Comparison of ENCODE assay signal across 21 cellular contexts in genomic region chr9:124781967-124782660, GRCh38. TPM values are rescaled to one million over a fixed set of nuclear protein-coding genes. Genes with fewer than 3 reads are reported as not detected.
DNase-seq lines count a peak whose midpoint lies in the region; ATAC-seq and TF ChIP-seq lines count a peak whose summit lies in the region.
"Had no signal": no experiment of that assay in that cellular context is flagged by ENCODE, and none has a peak within 500 bp of the region (broad histone marks: within the 10 kb centered on the region; RNA-seq: fewer than 3 reads in every experiment).

No MANE protein-coding gene starts in this region.

- H3K9ac ChIP-seq in Karpas-422 (ENCODE audit: low read length): no peak overlapping the region

- peaks cover 35% of the 10 kb centered on the region for H3K4me1 Mint-ChIP-seq in CD14-positive monocyte
- H3K4me1 Mint-ChIP-seq: stimulated activated effector memory CD8-positive, alpha-beta T cell treated with anti-CD3 and anti-CD28 coated beads, Interleukin-12 subunit alpha, Interleukin-12 subunit beta, amount 100 ng/mL, for 72 hours had no signal

- in situ Hi-C loops in gastrocnemius medialis (cut with MboI; ENCODE audit: low sequenced_read_pairs in 4 of 4): no loop called here

- H4K20me1 ChIP-seq in Karpas-422 (ENCODE audit: insufficient read depth, low read depth, low read length): no peaks in the 10 kb centered on the region

- peaks cover 0 to 3% (median 0%) of the 10 kb centered on the region in 7 donors for H3K9me3 Mint-ChIP-seq in CD14-positive monocyte
- H3K9me3 Mint-ChIP-seq: activated T-cell treated with anti-CD3 and anti-CD28 coated beads, Interleukin-2, amount 50 U/mL, for 4 hours; natural killer cell treated with Interleukin-12 subunit alpha and Interleukin-12 subunit beta and Interleukin-15 and Interleukin-18, amount 100 ng/mL, for 72 hours; stimulated activated effector memory CD8-positive, alpha-beta T cell treated with anti-CD3 and anti-CD28 coated beads, Interleukin-12 subunit alpha, Interleukin-12 subunit beta, amount 100 ng/mL, for 72 hours had no signal

- TF ChIP-seq CTCF in CD14-positive monocyte (IDR thresholded peaks at IDR 0.05) (no peak), gastrocnemius medialis (IDR thresholded peaks at IDR 0.05 in 4 of 5, conservative IDR thresholded peaks at IDR 0.05 in 1 of 5) (no peak)

- H3K9me3 ChIP-seq in Karpas-422 (ENCODE audit: low read length) (no peaks in the 10 kb centered on the region), gastrocnemius medialis (no peaks in the 10 kb centered on the region)
- H3K9me3 ChIP-seq: psoas muscle had no signal

- H3K4me3 Mint-ChIP-seq in CD14-positive monocyte: no peak overlapping the region
- H3K4me3 Mint-ChIP-seq: activated naive CD8-positive, alpha-beta T cell; activated T-cell treated with anti-CD3 and anti-CD28 coated beads, Interleukin-2, amount 50 U/mL, for 4 hours; natural killer cell treated with Interleukin-12 subunit alpha and Interleukin-12 subunit beta and Interleukin-15 and Interleukin-18, amount 100 ng/mL, for 72 hours; stimulated activated effector memory CD8-positive, alpha-beta T cell treated with anti-CD3 and anti-CD28 coated beads, Interleukin-12 subunit alpha, Interleukin-12 subunit beta, amount 100 ng/mL, for 72 hours had no signal

- H3K4me2 ChIP-seq in Karpas-422 (ENCODE audit: low read depth, low read length, poor library complexity, severe bottlenecking): no peak overlapping the region

- H3K4me3 ChIP-seq in Karpas-422 (ENCODE audit: low read length): no peak overlapping the region
- H3K4me3 ChIP-seq in gastrocnemius medialis: no peak overlapping the region
- H3K4me3 ChIP-seq: lung, psoas muscle, SJSA1 had no signal

- no peak for ATAC-seq in left lobe of liver
- ATAC-seq in gastrocnemius medialis: no peak
- no peak for ATAC-seq in HG03135 (IDR thresholded peaks at IDR 0.05; ENCODE audit: unreplicated experiment)
- ATAC-seq: activated T-cell treated with anti-CD3 and anti-CD28 coated beads, Interleukin-2, amount 50 U/mL, for 4 hours; psoas muscle; stimulated activated effector memory CD8-positive, alpha-beta T cell treated with anti-CD3 and anti-CD28 coated beads, Interleukin-12 subunit alpha, Interleukin-12 subunit beta, amount 100 ng/mL, for 72 hours had no signal

- DNase-seq in CD14-positive monocyte (ENCODE audit: low spot score) (peak; percentile 23), Karpas-422 (peak; percentile 12), left lobe of liver (ENCODE audit: low spot score) (peak; percentile 32), gastrocnemius medialis (peak in 1 of 2 donors; percentile 9), hepatic stellate cell (ENCODE audit: low spot score) (no peak), NCI-H526 treated with DMSO at 0.1 percent for 48 hours (lab: John Stamatoyannopoulos, UW) (no peak)
- no peak for DNase-seq in activated CD4-positive, alpha-beta T cell treated with anti-CD3 and anti-CD28 coated beads for 1 hour
- DNase-seq: activated CD4-positive, alpha-beta T cell treated with anti-CD3 and anti-CD28 coated beads for 4 hours; activated T-cell treated with anti-CD3 and anti-CD28 coated beads, Interleukin-2, amount 50 U/mL, for 4 hours; brain microvascular endothelial cell; glutamatergic neuron; NCI-H2081; NCI-H510A treated with DMSO at 0.1 percent for 48 hours; OCI-M1; psoas muscle had no signal

- H3K36me3 ChIP-seq in Karpas-422 (ENCODE audit: insufficient read depth, low read length): no peaks in the 10 kb centered on the region
- H3K36me3 ChIP-seq in gastrocnemius medialis: no peaks in the 10 kb centered on the region
- H3K36me3 ChIP-seq: brain microvascular endothelial cell, SJSA1 had no signal

- no peaks in the 10 kb centered on the region for H3K79me2 ChIP-seq in Karpas-422 (ENCODE audit: low read length)

- H3K27me3 ChIP-seq in Karpas-422 (ENCODE audit: low read length) (no peaks in the 10 kb centered on the region), gastrocnemius medialis (no peaks in the 10 kb centered on the region)
- H3K27me3 ChIP-seq: brain microvascular endothelial cell, SJSA1 had no signal

- intact Hi-C loops in CD14-positive monocyte (cut with micrococcal nuclease) (no loop called here), gastrocnemius medialis (cut with DNase I; ENCODE audit: low total_unique reads) (no loop called here)

- peaks cover 0 to 3% of the 10 kb centered on the region in 2 donors for H3K36me3 Mint-ChIP-seq in CD14-positive monocyte
- H3K36me3 Mint-ChIP-seq: activated naive CD8-positive, alpha-beta T cell; natural killer cell treated with Interleukin-12 subunit alpha and Interleukin-12 subunit beta and Interleukin-15 and Interleukin-18, amount 100 ng/mL, for 72 hours; stimulated activated effector memory CD8-positive, alpha-beta T cell treated with anti-CD3 and anti-CD28 coated beads, Interleukin-12 subunit alpha, Interleukin-12 subunit beta, amount 100 ng/mL, for 72 hours had no signal

- peaks cover 4 to 13% (median 7%) of the 10 kb centered on the region in 3 donors for H3K27me3 Mint-ChIP-seq in CD14-positive monocyte (ENCODE audit: low read depth in 3 of 3)

- no peaks in the 10 kb centered on the region for H3K4me1 ChIP-seq in Karpas-422 (ENCODE audit: low read length)
- H3K4me1 ChIP-seq in gastrocnemius medialis: peaks cover 23 to 26% of the 10 kb centered on the region in 2 donors

- TF ChIP-seq POLR2A in gastrocnemius medialis (IDR thresholded peaks at IDR 0.05): no peak

- no peak overlapping the region for H2AFZ ChIP-seq in Karpas-422 (ENCODE audit: low read length)

- H3K27ac ChIP-seq in Karpas-422 (ENCODE audit: low read length) (no peak overlapping the region), gastrocnemius medialis (peak overlapping the region; percentile 11 to 39 (median 17))
- H3K27ac ChIP-seq: brain microvascular endothelial cell, psoas muscle, SJSA1 had no signal

- no peaks in the 10 kb centered on the region for H3K9me2 ChIP-seq in Karpas-422 (replicated peaks; ENCODE audit: insufficient read depth, low read length)

- peak overlapping the region in 1 of 7 donors; percentile 38 for H3K27ac Mint-ChIP-seq in CD14-positive monocyte
- H3K27ac Mint-ChIP-seq: activated naive CD8-positive, alpha-beta T cell; natural killer cell treated with Interleukin-12 subunit alpha and Interleukin-12 subunit beta and Interleukin-15 and Interleukin-18, amount 100 ng/mL, for 72 hours; stimulated activated effector memory CD8-positive, alpha-beta T cell treated with anti-CD3 and anti-CD28 coated beads, Interleukin-12 subunit alpha, Interleukin-12 subunit beta, amount 100 ng/mL, for 72 hours had no signal

RNA-seq across cellular contexts. Expression of gene OLFML2A, which starts 5.2 kb away (rescaled TPM):
- polyA plus RNA-seq in CD14-positive monocyte: under 1 TPM in 1 of 2 donors, not detected in 1; 0.03 TPM
- not detected in 2 replicates for total RNA-seq in Karpas-422 (2014; rRNA removed; shearing (Covaris generic); ENCODE audit: low replicate concordance)
- total RNA-seq in left lobe of liver (0.35 TPM), gastrocnemius medialis (10 to 100 TPM in 3 of 4 donors, 1 to 10 TPM in 1; 6.9 to 48.0 (median 32.8) TPM)
- total RNA-seq: natural killer cell treated with Interleukin-12 subunit alpha and Interleukin-12 subunit beta and Interleukin-15 and Interleukin-18, amount 100 ng/mL, for 72 hours had no signal

RNA-seq across cellular contexts. Expression of gene NR6A1, which starts 11.0 kb away (rescaled TPM):
- polyA plus RNA-seq in CD14-positive monocyte: under 1 TPM; 0.15 to 0.28 TPM
- 3.1 and 3.2 TPM in 2 replicates for total RNA-seq in Karpas-422 (2014; rRNA removed; shearing (Covaris generic); ENCODE audit: low replicate concordance)
- total RNA-seq in left lobe of liver (2.4 TPM), gastrocnemius medialis (1 to 10 TPM in 3 of 4 donors, under 1 TPM in 1; 0.58 to 5.6 (median 2.1) TPM)

Comparison
In these comparisons a context has a peak if more than half of its experiments do, and no peak if none do; other contexts are left out.
1. DNase-seq: peak in CD14-positive monocyte (single experiment), Karpas-422 (single experiment) and left lobe of liver (single experiment); none in hepatic stellate cell (single experiment), NCI-H526 treated with DMSO at 0.1 percent for 48 hours (single experiment) and activated CD4-positive, alpha-beta T cell treated with anti-CD3 and anti-CD28 coated beads for 1 hour (single experiment).